23 cellular contexts compared by ENCODE assay signal in genomic region chr5:127886141-127886540, GRCh38.
"Had no signal": no experiment of that assay in that cellular context is flagged by ENCODE, and none has a peak within 500 bp of the region (broad histone marks: within the 10 kb centered on the region; RNA-seq: fewer than 3 reads in every experiment).

No MANE protein-coding gene starts in this region.

- FAIRE-seq: TTC549 had no signal

- H3K27me3 ChIP-seq: esophagus muscularis mucosa, heart right ventricle, tibial artery had no signal

- H3K36me3 ChIP-seq: esophagus muscularis mucosa, heart right ventricle, tibial artery had no signal

- ATAC-seq: activated naive CD8-positive, alpha-beta T cell treated with anti-CD3 and anti-CD28 coated beads, Interleukin-2, amount 50 U/mL, for 24 hours; activated T-cell treated with anti-CD3 and anti-CD28 coated beads, Interleukin-2, amount 50 U/mL, for 4 hours; activated T-helper 17 cell treated with anti-CD3 and anti-CD28 coated beads, Interleukin-2, amount 50 U/mL, for 72 hours; foreskin keratinocyte; left ventricle myocardium superior; natural killer cell; sciatic nerve; stimulated activated effector memory CD8-positive, alpha-beta T cell treated with anti-CD3 and anti-CD28 coated beads, Interleukin-12 subunit alpha, Interleukin-12 subunit beta, amount 100 ng/mL, for 72 hours; stimulated activated naive CD8-positive, alpha-beta T cell treated with anti-CD3 and anti-CD28 coated beads, Interleukin-15, amount 100 ng/mL, for 72 hours had no signal

- H3K9me3 ChIP-seq: esophagus muscularis mucosa, heart right ventricle, tibial artery had no signal

- H3K4me1 ChIP-seq: foreskin keratinocyte, tibial artery had no signal

- DNase-seq: activated CD4-positive, alpha-beta memory T cell treated with anti-CD3 and anti-CD28 coated beads for 36 hours; activated CD4-positive, alpha-beta T cell treated with anti-CD3 and anti-CD28 coated beads, Interleukin-2, amount 10 ng/mL, durations not matched to agents 24 days and 14 days; activated CD4-positive, CD25-positive, alpha-beta regulatory T cell treated with anti-CD3 and anti-CD28 coated beads, Interleukin-2, amount 50 U/mL, for 72 hours; activated CD8-positive, alpha-beta memory T cell treated with anti-CD3 and anti-CD28 coated beads, Interleukin-2, amount 50 U/mL, for 48 hours; activated naive CD8-positive, alpha-beta T cell treated with anti-CD3 and anti-CD28 coated beads, Interleukin-2, amount 50 U/mL, for 24 hours; activated T-cell treated with anti-CD3 and anti-CD28 coated beads, Interleukin-2, amount 50 U/mL, for 4 hours; amygdala; caudate nucleus; foreskin keratinocyte; heart right ventricle; kidney glomerular epithelial cell; left ventricle myocardium superior; natural killer cell; stimulated activated CD4-positive, alpha-beta T cell treated with anti-CD3 and anti-CD28 coated beads, Interleukin-4, amount 100 ng/mL, for 24 hours; stimulated activated naive CD8-positive, alpha-beta T cell treated with anti-CD3 and anti-CD28 coated beads, Interleukin-15, amount 100 ng/mL, for 72 hours; T-helper 1 cell; tibial artery had no signal

- H3K4me3 ChIP-seq: esophagus muscularis mucosa, heart right ventricle, skin epidermis, tibial artery had no signal

- H3K27ac ChIP-seq: esophagus muscularis mucosa, foreskin keratinocyte, skin epidermis, tibial artery had no signal
